Comparison of ENCODE assay signal across 24 cellular contexts in the genomic region with DNA sequence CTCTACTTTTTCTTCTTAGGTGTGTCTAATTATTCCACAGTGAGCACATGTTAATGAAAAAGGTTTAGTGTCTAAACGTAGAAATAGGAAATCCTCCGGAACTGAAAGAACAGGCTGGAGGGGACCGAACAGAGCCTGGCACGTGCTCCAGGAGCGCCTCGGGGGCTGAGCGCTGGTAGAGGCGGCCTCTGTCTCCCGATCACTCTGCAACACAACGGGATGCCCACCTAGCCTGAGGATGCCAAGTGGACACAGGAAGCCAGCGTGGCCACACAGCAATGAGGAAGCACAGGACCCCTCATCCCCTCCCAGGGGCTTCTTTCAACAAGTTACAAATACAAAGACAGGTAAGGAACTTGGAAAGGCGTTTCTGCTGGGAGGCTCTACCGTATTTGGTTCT. TPM values are rescaled to one million over a fixed set of nuclear protein-coding genes. Genes with fewer than 3 reads are reported as not detected.
DNase-seq lines count a peak whose midpoint lies in the region; ATAC-seq lines count a peak whose summit lies in the region.
"Had no signal": no experiment of that assay in that cellular context is flagged by ENCODE, and none has a peak within 500 bp of the region (broad histone marks: within the 10 kb centered on the region; RNA-seq: fewer than 3 reads in every experiment).

No MANE protein-coding gene starts in this region.

- H3K27me3 ChIP-seq in CD8-positive, alpha-beta memory T cell (ENCODE audit: insufficient read depth, low read length, poor library complexity, severe bottlenecking) = no peaks in the 10 kb centered on the region
- H3K27me3 ChIP-seq: upper lobe of right lung had no signal

- ATAC-seq in HG02798 (IDR thresholded peaks at IDR 0.05; ENCODE audit: poor library complexity, unreplicated experiment) = no peak
- ATAC-seq: left cardiac atrium, right cardiac atrium, upper lobe of right lung had no signal

- H3K4me1 Mint-ChIP-seq in T-helper 2 cell treated with Interferon-gamma antibody and Interleukin-4, amounts not matched to agents 5 μg/mL and 100 μg/mL, for 36 hours (ENCODE audit: low read depth) = peaks cover 33% of the 10 kb centered on the region
- peaks cover 43 to 58% (median 54%) of the 10 kb centered on the region in 3 donors for H3K4me1 Mint-ChIP-seq in CD8-positive, alpha-beta memory T cell
- peaks cover 46 to 63% of the 10 kb centered on the region in 2 donors for H3K4me1 Mint-ChIP-seq in immature natural killer cell

- DNase-seq in T-helper 2 cell treated with Interferon-gamma antibody and Interleukin-4, amounts not matched to agents 5 μg/mL and 100 μg/mL, for 36 hours (ENCODE audit: low spot score) = no peak
- DNase-seq in T-helper 2 cell = no peak
- DNase-seq in CD8-positive, alpha-beta memory T cell = no peak
- no peak for DNase-seq in immature natural killer cell
- DNase-seq in C1 segment of cervical spinal cord (lab: John Stamatoyannopoulos, UW) = no peak
- DNase-seq: 8988T; activated CD4-positive, CD25-positive, alpha-beta regulatory T cell treated with anti-CD3 and anti-CD28 coated beads, Interleukin-2, amount 50 U/mL, for 72 hours; activated naive CD4-positive, alpha-beta T cell treated with anti-CD3 and anti-CD28 coated beads, Interleukin-2, amount 50 U/mL, for 16 hours; foreskin melanocyte; H9; left cardiac atrium; NCI-H2029 treated with DMSO at 0.1 percent for 48 hours; NCI-H510A treated with DMSO at 0.1 percent for 48 hours; nucleus accumbens; right cardiac atrium; SHP77; stomach; upper lobe of right lung had no signal

- H3K4me3 ChIP-seq in CD8-positive, alpha-beta memory T cell (ENCODE audit: low read length) = no peak overlapping the region

- H3K9me3 ChIP-seq in CD8-positive, alpha-beta memory T cell (ENCODE audit: low read length) = no peaks in the 10 kb centered on the region
- H3K9me3 ChIP-seq: stomach, upper lobe of right lung had no signal

- no peak overlapping the region for H3K27ac ChIP-seq in CD8-positive, alpha-beta memory T cell (ENCODE audit: low read depth, low read length)
- H3K27ac ChIP-seq: epithelial cell of prostate, stomach, upper lobe of right lung had no signal

- H3K36me3 Mint-ChIP-seq in T-helper 2 cell treated with Interferon-gamma antibody and Interleukin-4, amounts not matched to agents 5 μg/mL and 100 μg/mL, for 36 hours (ENCODE audit: low read depth) = peaks cover 5% of the 10 kb centered on the region
- peaks cover 0 to 24% (median 0%) of the 10 kb centered on the region in 3 donors for H3K36me3 Mint-ChIP-seq in CD8-positive, alpha-beta memory T cell
- H3K36me3 Mint-ChIP-seq in immature natural killer cell = no peaks in the 10 kb centered on the region
- H3K36me3 Mint-ChIP-seq: mesothelial cell of epicardium had no signal

- POLR2A ChIA-PET in CD8-positive, alpha-beta memory T cell (lab: Charles Lee) = interaction anchor here (1.3 to 2.3 kb wide), 4 partner anchors 12 to 76 kb away, joined by 4 to 20 read pairs (median 8); a partner anchor contains a TSS

- no peak overlapping the region for H3K27ac Mint-ChIP-seq in T-helper 2 cell treated with Interferon-gamma antibody and Interleukin-4, amounts not matched to agents 5 μg/mL and 100 μg/mL, for 36 hours
- H3K27ac Mint-ChIP-seq in CD8-positive, alpha-beta memory T cell = peak overlapping the region in 4 of 8 donors; percentile 34 to 100 (median 64)
- H3K27ac Mint-ChIP-seq in immature natural killer cell = no peak overlapping the region
- H3K27ac Mint-ChIP-seq: mesothelial cell of epicardium; T-helper 1 cell treated with Interleukin-12 subunit alpha and Interleukin-12 subunit beta and Interleukin-4 antibody, amounts not matched to agents 30 μg/mL and 1 μg/mL, for 36 hours had no signal

- H3K36me3 ChIP-seq in CD8-positive, alpha-beta memory T cell (ENCODE audit: insufficient read depth, low read length) = no peaks in the 10 kb centered on the region
- H3K36me3 ChIP-seq: stomach, upper lobe of right lung had no signal

- peaks cover 14% of the 10 kb centered on the region for H3K27me3 Mint-ChIP-seq in T-helper 2 cell treated with Interferon-gamma antibody and Interleukin-4, amounts not matched to agents 5 μg/mL and 100 μg/mL, for 36 hours (ENCODE audit: low read depth)
- peaks cover 0 to 28% of the 10 kb centered on the region in 2 donors for H3K27me3 Mint-ChIP-seq in CD8-positive, alpha-beta memory T cell
- peaks cover 31 to 48% (median 33%) of the 10 kb centered on the region in 3 donors for H3K27me3 Mint-ChIP-seq in immature natural killer cell (ENCODE audit: low read depth in 3 of 3)

- CTCF ChIA-PET in CD8-positive, alpha-beta memory T cell (lab: Charles Lee) = interaction anchor here (1.1 to 2.5 kb wide), 12 partner anchors 12 to 76 kb away, joined by 3 to 19 read pairs (median 6); a partner anchor contains a TSS

- peak overlapping the region; percentile 45 for H3K4me3 Mint-ChIP-seq in T-helper 2 cell treated with Interferon-gamma antibody and Interleukin-4, amounts not matched to agents 5 μg/mL and 100 μg/mL, for 36 hours
- H3K4me3 Mint-ChIP-seq in CD8-positive, alpha-beta memory T cell = peak overlapping the region in 6 of 7 donors; percentile 29 to 83 (median 38)
- H3K4me3 Mint-ChIP-seq in immature natural killer cell = peak overlapping the region in 4 of 5 donors; percentile 25 to 47 (median 32)

- peaks cover 4% of the 10 kb centered on the region for H3K4me1 ChIP-seq in CD8-positive, alpha-beta memory T cell (ENCODE audit: insufficient read depth, low read length)
- H3K4me1 ChIP-seq: upper lobe of right lung had no signal

- H3K9me3 Mint-ChIP-seq in T-helper 2 cell treated with Interferon-gamma antibody and Interleukin-4, amounts not matched to agents 5 μg/mL and 100 μg/mL, for 36 hours = no peaks in the 10 kb centered on the region
- H3K9me3 Mint-ChIP-seq in CD8-positive, alpha-beta memory T cell = peaks cover 0 to 12% (median 8%) of the 10 kb centered on the region in 5 donors
- H3K9me3 Mint-ChIP-seq in immature natural killer cell = peaks cover 0 to 8% (median 3%) of the 10 kb centered on the region in 6 donors
- H3K9me3 Mint-ChIP-seq: mesothelial cell of epicardium; T-helper 1 cell treated with Interleukin-12 subunit alpha and Interleukin-12 subunit beta and Interleukin-4 antibody, amounts not matched to agents 30 μg/mL and 1 μg/mL, for 36 hours had no signal

RNA-seq across cellular contexts. Expression of a gene that starts 19.4 kb away (rescaled TPM):
- total RNA-seq in CD8-positive, alpha-beta memory T cell = 1 to 10 TPM; 2.2 to 2.3 TPM
- polyA plus RNA-seq in CD8-positive, alpha-beta memory T cell = 0.74 TPM
- under 1 TPM in 1 of 3 donors, not detected in 2; 0.50 TPM for polyA plus RNA-seq in immature natural killer cell
- total RNA-seq: H9 had no signal

RNA-seq across cellular contexts. Expression of a gene that starts 37.5 kb away (rescaled TPM):
- 10 to 100 TPM; 35.2 to 42.7 TPM for total RNA-seq in CD8-positive, alpha-beta memory T cell
- polyA plus RNA-seq in CD8-positive, alpha-beta memory T cell = 2.2 TPM
- polyA plus RNA-seq in immature natural killer cell = 1 to 10 TPM in 2 of 3 donors, under 1 TPM in 1; 0.80 to 2.3 (median 1.7) TPM

RNA-seq across cellular contexts. Expression of a gene that starts 38.2 kb away (rescaled TPM):
- total RNA-seq in CD8-positive, alpha-beta memory T cell = not detected
- not detected for polyA plus RNA-seq in CD8-positive, alpha-beta memory T cell
- not detected for polyA plus RNA-seq in immature natural killer cell
- total RNA-seq: bronchial epithelial cell, dermis microvascular lymphatic vessel endothelial cell, H9, left cardiac atrium, mesothelial cell of epicardium, right cardiac atrium, stomach, upper lobe of right lung had no signal
- polyA plus RNA-seq: right cardiac atrium, stomach had no signal

RNA-seq across cellular contexts. Expression of a gene that starts 54.6 kb away (rescaled TPM):
- total RNA-seq in CD8-positive, alpha-beta memory T cell = not detected
- polyA plus RNA-seq in CD8-positive, alpha-beta memory T cell = not detected
- not detected for polyA plus RNA-seq in immature natural killer cell
- total RNA-seq: bronchial epithelial cell, dermis microvascular lymphatic vessel endothelial cell, H9, left cardiac atrium, mesothelial cell of epicardium, right cardiac atrium, stomach, upper lobe of right lung had no signal
- polyA plus RNA-seq: right cardiac atrium, stomach had no signal

RNA-seq across cellular contexts. Expression of a gene that starts 58.1 kb away (rescaled TPM):
- total RNA-seq in CD8-positive, alpha-beta memory T cell = 1,000 to 10,000 TPM; 2,341 to 2,398 TPM
- polyA plus RNA-seq in CD8-positive, alpha-beta memory T cell = 1,821 TPM
- 1,000 to 10,000 TPM; 1,093 to 1,304 (median 1,251) TPM for polyA plus RNA-seq in immature natural killer cell
